ENCODE assay signal across 8 cellular contexts in genomic region chr20:5000263-5001173, GRCh38. TPM values are rescaled to one million over a fixed set of nuclear protein-coding genes. Genes with fewer than 3 reads are reported as not detected.
DNase-seq lines count a peak whose midpoint lies in the region; ATAC-seq and TF ChIP-seq lines count a peak whose summit lies in the region.

No MANE protein-coding gene starts in this region.

- H3K27me3 Mint-ChIP-seq in endothelial cell (ENCODE audit: unreplicated experiment) (peaks cover 11% of the 10 kb centered on the region), mesothelial cell of epicardium (ENCODE audit: low read depth) (peaks cover 14% of the 10 kb centered on the region)

- no peaks in the 10 kb centered on the region for H4K20me1 ChIP-seq in Loucy (ENCODE audit: insufficient read depth, low read length, poor library complexity, severe bottlenecking)

- H3K36me3 ChIP-seq in Loucy (ENCODE audit: insufficient read depth, low read length) (no peaks in the 10 kb centered on the region), suprapubic skin (no peaks in the 10 kb centered on the region)

- H3K9ac ChIP-seq in Loucy (ENCODE audit: low read depth, low read length, poor library complexity, severe bottlenecking) = peak overlapping the region; percentile 71

- H3F3A ChIP-seq in Loucy (ENCODE audit: low read depth) = no peaks in the 10 kb centered on the region

- no peaks in the 10 kb centered on the region for H3K9me3 Mint-ChIP-seq in endothelial cell (ENCODE audit: unreplicated experiment)
- no peaks in the 10 kb centered on the region for H3K9me3 Mint-ChIP-seq in mesothelial cell of epicardium

- H3K4me1 Mint-ChIP-seq in endothelial cell (ENCODE audit: unreplicated experiment) (peaks cover 37% of the 10 kb centered on the region), mesothelial cell of epicardium (peaks cover 17% of the 10 kb centered on the region)

- H3K79me2 ChIP-seq in Loucy (ENCODE audit: insufficient read depth, low read length) = peaks cover 52% of the 10 kb centered on the region

- H3K27ac Mint-ChIP-seq in endothelial cell (ENCODE audit: unreplicated experiment) (peak overlapping the region; percentile 48), mesothelial cell of epicardium (peak overlapping the region; percentile 65)

- peaks cover 3% of the 10 kb centered on the region for H3K36me3 Mint-ChIP-seq in endothelial cell (ENCODE audit: low read depth, unreplicated experiment)
- no peaks in the 10 kb centered on the region for H3K36me3 Mint-ChIP-seq in mesothelial cell of epicardium

- peak; percentile 49 for DNase-seq in 8988T
- peak; percentile 13 to 33 for DNase-seq in activated CD4-positive, alpha-beta T cell treated with anti-CD3 and anti-CD28 coated beads, Interleukin-2, amount 50 U/mL, for 48 hours
- peak; percentile 15 for DNase-seq in endothelial cell (ENCODE audit: low spot score)
- DNase-seq in mesothelial cell of epicardium (ENCODE audit: low spot score in 2 of 2, unreplicated experiment in 2 of 2) = peak in 1 of 2 experiments; percentile 44
- peak; percentile 70 to 82 for DNase-seq in suprapubic skin (ENCODE audit: low spot score in 2 of 2)

- H3K9me2 ChIP-seq in Loucy (replicated peaks; ENCODE audit: low read depth, low read length) = no peaks in the 10 kb centered on the region

- no peak for TF ChIP-seq POLR2A in suprapubic skin (IDR thresholded peaks at IDR 0.05)

- H3K4me2 ChIP-seq in Loucy (ENCODE audit: low read depth, low read length, poor library complexity, severe bottlenecking) = peak overlapping the region; percentile 99

- H3K9me3 ChIP-seq in Loucy (ENCODE audit: insufficient read depth, low read depth, low read length) (no peaks in the 10 kb centered on the region), suprapubic skin (no peaks in the 10 kb centered on the region)

- WGBS in suprapubic skin = 12% methylated on average over 18 of the region's 53 CpGs

- no peak for TF ChIP-seq EP300 in suprapubic skin (IDR thresholded peaks at IDR 0.05)

- ATAC-seq in GM18498 (IDR thresholded peaks at IDR 0.05; ENCODE audit: unreplicated experiment) (peak; percentile 46), GM21528 (IDR thresholded peaks at IDR 0.05; ENCODE audit: low FRiP score, unreplicated experiment) (no peak)

- peak overlapping the region; percentile 63 for H2AFZ ChIP-seq in Loucy (ENCODE audit: low read length)

- H3K4me3 Mint-ChIP-seq in endothelial cell (ENCODE audit: unreplicated experiment) (peak overlapping the region; percentile 97), mesothelial cell of epicardium (peak overlapping the region; percentile 88)

- H3K4me3 ChIP-seq in Loucy (ENCODE audit: low read length, poor library complexity, severe bottlenecking) = peak overlapping the region; percentile 99
- H3K4me3 ChIP-seq in suprapubic skin = peak overlapping the region; percentile 89

- H3K27me3 ChIP-seq in Loucy (ENCODE audit: insufficient read depth, low read length, poor library complexity, severe bottlenecking) (no peaks in the 10 kb centered on the region), suprapubic skin (no peaks in the 10 kb centered on the region)

- H3K4me1 ChIP-seq in Loucy (ENCODE audit: insufficient read depth, low read length, poor library complexity, severe bottlenecking) (peaks cover 39% of the 10 kb centered on the region), suprapubic skin (peaks cover 28% of the 10 kb centered on the region)

- peak overlapping the region; percentile 14 for H3K27ac ChIP-seq in suprapubic skin

- TF ChIP-seq CTCF in Loucy (conservative IDR thresholded peaks at IDR 0.05; ENCODE audit: low read length) (no peak), endothelial cell (IDR thresholded peaks at IDR 0.05; ENCODE audit: unreplicated experiment) (no peak), mesothelial cell of epicardium (IDR thresholded peaks at IDR 0.05; ENCODE audit: unreplicated experiment) (no peak), suprapubic skin (IDR thresholded peaks at IDR 0.05) (no peak)

RNA-seq across cellular contexts. Expression of gene SLC23A2, which starts 0.8 kb away (rescaled TPM):
- 71.3 TPM for total RNA-seq in endothelial cell (ENCODE audit: unreplicated experiment)
- 33.7 to 35.5 TPM (median 34.7 TPM) in 3 replicates for total RNA-seq in mesothelial cell of epicardium
- total RNA-seq in suprapubic skin = 10 to 100 TPM; 10.5 to 29.0 (median 20.4) TPM
